ENCODE assay signal across 11 cellular contexts in genomic region chr4:137300776-137301175, GRCh38.
"Had no signal": no experiment of that assay in that cellular context is flagged by ENCODE, and none has a peak within 500 bp of the region (broad histone marks: within the 10 kb centered on the region; RNA-seq: fewer than 3 reads in every experiment).

No MANE protein-coding gene starts in this region.

- H3K9ac ChIP-seq: parathyroid adenoma had no signal

- H3K79me2 ChIP-seq: parathyroid adenoma had no signal

- H3K9me3 ChIP-seq: vagina had no signal

- H3K4me3 ChIP-seq: smooth muscle cell, vagina had no signal

- H3K27me3 ChIP-seq: vagina had no signal

- H3K4me3 Mint-ChIP-seq: activated B cell treated with CpG ODN at 0.5 μM for 24 hours; activated CD4-positive, alpha-beta T cell treated with anti-CD3 and anti-CD28 coated beads, Interleukin-2, amount 10 ng/mL, durations not matched to agents 24 days and 14 days; activated naive CD4-positive, alpha-beta T cell treated with anti-CD3 and anti-CD28 coated beads, Interleukin-2, amount 50 U/mL, for 24 hours; neural crest cell had no signal

- DNase-seq: activated B cell treated with CpG ODN at 0.5 μM for 24 hours; activated CD4-positive, alpha-beta T cell treated with anti-CD3 and anti-CD28 coated beads, Interleukin-2, amount 10 ng/mL, durations not matched to agents 24 days and 14 days; amniotic stem cell; hippocampal formation; kidney glomerular epithelial cell had no signal

- H3K27me3 Mint-ChIP-seq: activated B cell treated with CpG ODN at 0.5 μM for 24 hours; activated CD4-positive, alpha-beta T cell treated with anti-CD3 and anti-CD28 coated beads, Interleukin-2, amount 10 ng/mL, durations not matched to agents 24 days and 14 days; activated naive CD4-positive, alpha-beta T cell treated with anti-CD3 and anti-CD28 coated beads, Interleukin-2, amount 50 U/mL, for 24 hours had no signal

- H3K27ac Mint-ChIP-seq: activated B cell treated with CpG ODN at 0.5 μM for 24 hours; activated CD4-positive, alpha-beta T cell treated with anti-CD3 and anti-CD28 coated beads, Interleukin-2, amount 10 ng/mL, durations not matched to agents 24 days and 14 days; activated naive CD4-positive, alpha-beta T cell treated with anti-CD3 and anti-CD28 coated beads, Interleukin-2, amount 50 U/mL, for 24 hours; activated T-helper 2 cell treated with anti-CD3 and anti-CD28 coated beads, Interferon-gamma antibody, Interleukin-2, Interleukin-4, amounts not matched to agents 10 μg/mL and 5 μg/mL and 100 μg/mL, durations not matched to agents 14 hours and 24 hours and 36 hours had no signal

- H2AFZ ChIP-seq: parathyroid adenoma had no signal

- H3K36me3 Mint-ChIP-seq: activated naive CD4-positive, alpha-beta T cell treated with anti-CD3 and anti-CD28 coated beads, Interleukin-2, amount 50 U/mL, for 24 hours had no signal

- H3K4me1 ChIP-seq: parathyroid adenoma, vagina had no signal

- H3K27ac ChIP-seq: parathyroid adenoma, vagina had no signal

- H3K36me3 ChIP-seq: vagina had no signal

- H3K4me1 Mint-ChIP-seq: activated B cell treated with CpG ODN at 0.5 μM for 24 hours; activated CD4-positive, alpha-beta T cell treated with anti-CD3 and anti-CD28 coated beads, Interleukin-2, amount 10 ng/mL, durations not matched to agents 24 days and 14 days; activated naive CD4-positive, alpha-beta T cell treated with anti-CD3 and anti-CD28 coated beads, Interleukin-2, amount 50 U/mL, for 24 hours; neural crest cell had no signal

- H3K4me2 ChIP-seq: smooth muscle cell had no signal

- H3K9me3 Mint-ChIP-seq: activated T-helper 2 cell treated with anti-CD3 and anti-CD28 coated beads, Interferon-gamma antibody, Interleukin-2, Interleukin-4, amounts not matched to agents 10 μg/mL and 5 μg/mL and 100 μg/mL, durations not matched to agents 14 hours and 24 hours and 36 hours; neural crest cell had no signal
